Comparison of ENCODE assay signal across 1 cellular context in genomic region chr1:63557365-63557987, GRCh38.
TF ChIP-seq lines count a peak whose summit lies in the region.

No MANE protein-coding gene starts in this region.

TF ChIP-seq in liver, 16 proteins besides CTCF, POLR2A, EP300 and RAD21 (continued from another document):
- TF ChIP-seq FOXA1 (IDR thresholded peaks at IDR 0.05) (no peak), JUND (IDR thresholded peaks at IDR 0.05) (no peak), FOXA2 (IDR thresholded peaks at IDR 0.05) (no peak), RXRA (IDR thresholded peaks at IDR 0.05) (no peak), YY1 (IDR thresholded peaks at IDR 0.05) (no peak), EGR1 (IDR thresholded peaks at IDR 0.05; ENCODE audit: low read depth in 2 of 2) (no peak), ATF3 (IDR thresholded peaks at IDR 0.05) (no peak), GABPA (IDR thresholded peaks at IDR 0.05 in 1 of 2, conservative IDR thresholded peaks at IDR 0.05 in 1 of 2) (no peak), HNF4G (IDR thresholded peaks at IDR 0.05) (no peak), MAX (IDR thresholded peaks at IDR 0.05) (no peak)
TF ChIP-seq in liver: peak in this region for 0.
